In the genomic region with DNA sequence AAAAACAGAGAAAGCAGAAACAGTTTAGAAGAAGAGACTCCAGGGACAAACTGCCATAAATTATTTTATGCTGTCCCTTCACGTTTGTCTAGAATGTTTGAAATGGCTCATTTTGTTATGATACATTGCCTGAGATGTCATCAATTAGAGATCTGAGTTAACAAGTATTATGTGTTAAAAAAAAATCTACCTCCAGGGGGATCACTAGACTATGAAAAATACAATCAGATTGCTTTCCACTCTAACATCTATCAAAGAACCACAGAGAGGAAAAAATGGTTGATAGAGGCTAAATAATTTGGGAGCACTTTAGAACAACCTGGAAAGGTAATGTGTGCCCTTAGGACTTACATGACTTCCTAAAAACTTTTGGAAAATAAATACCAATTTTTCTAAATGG, we compare ENCODE assay signal across 1 cellular context.
TF ChIP-seq lines count a peak whose summit lies in the region.

No MANE protein-coding gene starts in this region.

TF ChIP-seq in endothelial cell of umbilical vein, 7 proteins besides CTCF, POLR2A, EP300 and RAD21 (continued from another document):
- no peak for TF ChIP-seq JUN (IDR thresholded peaks at IDR 0.05; ENCODE audit: borderline replicate concordance, insufficient read depth, insufficient read length, low read depth)
- TF ChIP-seq FOS (IDR thresholded peaks at IDR 0.05; ENCODE audit: borderline replicate concordance, insufficient read depth, low read length), result no peak
- no peak for TF ChIP-seq EZH2 (IDR thresholded peaks at IDR 0.05; ENCODE audit: borderline replicate concordance, low read depth, low read length, severe bottlenecking)
- TF ChIP-seq, protein P1, sequence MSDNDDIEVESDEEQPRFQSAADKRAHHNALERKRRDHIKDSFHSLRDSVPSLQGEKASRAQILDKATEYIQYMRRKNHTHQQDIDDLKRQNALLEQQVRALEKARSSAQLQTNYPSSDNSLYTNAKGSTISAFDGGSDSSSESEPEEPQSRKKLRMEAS (IDR thresholded peaks at IDR 0.05; ENCODE audit: insufficient read depth, insufficient read length), result no peak
